In genomic region chr1:202520129-202520856, GRCh38 we compare ENCODE assay signal across 7 cellular contexts.
A peak's percentile ranks its signal among the peaks of the same experiment; 100 is the strongest.
DNase-seq lines count a peak whose midpoint lies in the region; ATAC-seq and TF ChIP-seq lines count a peak whose summit lies in the region.
"Not testable (repeated sequence)": the region's sequence is repeated elsewhere in the genome, so short reads cannot be mapped to it uniquely, and the experiment has no call there.

No MANE protein-coding gene starts in this region.

- H3K36me3 ChIP-seq in body of pancreas (replicated peaks in 1 of 2; ENCODE audit: insufficient read depth in 1 of 2, low read depth in 2 of 2); lower lobe of right lung; psoas muscle (ENCODE audit: insufficient read depth in 1 of 2, low read depth in 1 of 2); thyroid gland: not testable (repeated sequence)

- TF ChIP-seq POLR2A in body of pancreas (IDR thresholded peaks at IDR 0.05), result not testable (repeated sequence)
- peak in 1 of 2 donors; percentile 46 for TF ChIP-seq POLR2A in thyroid gland (IDR thresholded peaks at IDR 0.05)

- not testable (repeated sequence) for TF ChIP-seq CTCF in body of pancreas (IDR thresholded peaks at IDR 0.05); lower lobe of right lung (IDR thresholded peaks at IDR 0.05); psoas muscle (IDR thresholded peaks at IDR 0.05); thyroid gland (IDR thresholded peaks at IDR 0.05)

- not testable (repeated sequence) for H3K4me3 ChIP-seq in body of pancreas; lower lobe of right lung; psoas muscle; thyroid gland (replicated peaks in 1 of 3)

- ATAC-seq in SK-N-SH treated with all-trans-retinoic acid at 6 μM for 48 hours (peak; percentile 28), body of pancreas (peak; percentile 48), left ventricle myocardium superior (peak; percentile 87), lower lobe of right lung (peak; percentile 81 to 92), psoas muscle (peak in 3 of 4 donors; percentile 28 to 72 (median 70))

- not testable (repeated sequence) for H3K27me3 ChIP-seq in body of pancreas; lower lobe of right lung (ENCODE audit: low read depth); psoas muscle (ENCODE audit: insufficient read depth in 3 of 3, low read length in 2 of 3); thyroid gland

- intact Hi-C loops in body of pancreas (cut with DNase I); left ventricle myocardium superior (cut with micrococcal nuclease); lower lobe of right lung (cut with DNase I); psoas muscle (cut with DNase I); thyroid gland (cut with DNase I): not testable (repeated sequence)

- H3K9me3 ChIP-seq in body of pancreas, lower lobe of right lung, psoas muscle, thyroid gland: not testable (repeated sequence)

- H3K4me1 ChIP-seq in body of pancreas, result not testable (repeated sequence)
- H3K4me1 ChIP-seq in lower lobe of right lung, result peaks cover 20% of the 10 kb centered on the region
- peaks cover 30% of the 10 kb centered on the region for H3K4me1 ChIP-seq in psoas muscle
- peaks cover 15 to 18% of the 10 kb centered on the region in 2 donors for H3K4me1 ChIP-seq in thyroid gland

- H3K27ac ChIP-seq in body of pancreas, result peak overlapping the region in 1 of 4 donors; percentile 32
- not testable (repeated sequence) for H3K27ac ChIP-seq in lower lobe of right lung
- peak overlapping the region; percentile 16 for H3K27ac ChIP-seq in psoas muscle
- peak overlapping the region; percentile 78 to 97 (median 92) for H3K27ac ChIP-seq in thyroid gland

- not testable (repeated sequence) for DNase-seq in body of pancreas, left ventricle myocardium superior, lower lobe of right lung, psoas muscle
- peak; percentile 9 for DNase-seq in fibroblast of gingiva (ENCODE audit: low read depth)
- peak; percentile 51 to 70 for DNase-seq in thyroid gland

Comparison
In these comparisons a context has a peak if more than half of its experiments do, and no peak if none do; other contexts are left out.
1. ATAC-seq: peak in every context shown above with its lines; median percentile 87 in left ventricle myocardium superior; 86 in lower lobe of right lung; 70 in psoas muscle; 48 in body of pancreas; 28 in SK-N-SH treated with all-trans-retinoic acid at 6 μM for 48 hours.